Comparison of ENCODE assay signal across 1 cellular context in the genomic region with DNA sequence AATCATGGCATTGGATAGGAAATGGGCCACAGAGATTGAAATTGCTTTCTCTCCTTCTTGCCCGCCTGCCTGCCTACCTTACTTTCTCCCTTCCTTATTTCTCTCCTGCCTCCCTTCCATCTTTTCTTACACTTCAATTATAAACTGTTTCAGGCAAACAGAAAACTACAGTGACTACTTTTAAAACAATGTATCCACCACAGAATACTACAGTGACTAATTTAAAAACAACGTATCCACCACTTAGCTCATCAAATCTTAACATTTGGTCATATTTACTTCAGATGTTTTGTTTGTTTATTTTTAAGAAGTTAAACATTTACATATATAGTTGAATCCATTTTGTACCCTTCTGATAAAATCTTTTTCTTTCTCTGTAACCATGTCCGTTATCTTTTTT.
TF ChIP-seq lines count a peak whose summit lies in the region.

No MANE protein-coding gene starts in this region.

TF ChIP-seq in IMR-90, 13 proteins besides CTCF, POLR2A, EP300 and RAD21 (continued from another document):
- TF ChIP-seq, protein P1, sequence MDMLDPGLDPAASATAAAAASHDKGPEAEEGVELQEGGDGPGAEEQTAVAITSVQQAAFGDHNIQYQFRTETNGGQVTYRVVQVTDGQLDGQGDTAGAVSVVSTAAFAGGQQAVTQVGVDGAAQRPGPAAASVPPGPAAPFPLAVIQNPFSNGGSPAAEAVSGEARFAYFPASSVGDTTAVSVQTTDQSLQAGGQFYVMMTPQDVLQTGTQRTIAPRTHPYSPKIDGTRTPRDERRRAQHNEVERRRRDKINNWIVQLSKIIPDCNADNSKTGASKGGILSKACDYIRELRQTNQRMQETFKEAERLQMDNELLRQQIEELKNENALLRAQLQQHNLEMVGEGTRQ (IDR thresholded peaks at IDR 0.05; ENCODE audit: low read depth, low read length), result no peak
